Comparison of ENCODE assay signal across 10 cellular contexts in genomic region chr2:45771251-45771650, GRCh38.
A peak's percentile ranks its signal among the peaks of the same experiment; 100 is the strongest.
DNase-seq lines count a peak whose midpoint lies in the region; ATAC-seq and TF ChIP-seq lines count a peak whose summit lies in the region.
"Had no signal": no experiment of that assay in that cellular context is flagged by ENCODE, and none has a peak within 500 bp of the region (broad histone marks: within the 10 kb centered on the region; RNA-seq: fewer than 3 reads in every experiment).

No MANE protein-coding gene starts in this region.

- H3K27ac ChIP-seq in OCI-LY7 (ENCODE audit: low read depth, low read length, poor library complexity, severe bottlenecking): no peak overlapping the region
- H3K27ac ChIP-seq: C4-2B had no signal

- H3K4me1 Mint-ChIP-seq in brain: peaks cover 47% of the 10 kb centered on the region
- peaks cover 0 to 52% (median 13%) of the 10 kb centered on the region in 4 donors for H3K4me1 Mint-ChIP-seq in naive thymus-derived CD8-positive, alpha-beta T cell
- H3K4me1 Mint-ChIP-seq: activated CD4-positive, alpha-beta T cell treated with anti-CD3 and anti-CD28 coated beads, Interleukin-2, amount 10 ng/mL, durations not matched to agents 7 days and 5 days had no signal

- H3K9me2 ChIP-seq in OCI-LY7 (ENCODE audit: insufficient read depth, low read length): no peaks in the 10 kb centered on the region

- H3K36me3 Mint-ChIP-seq in brain: no peaks in the 10 kb centered on the region
- H3K36me3 Mint-ChIP-seq in naive thymus-derived CD8-positive, alpha-beta T cell: no peaks in the 10 kb centered on the region

- no peak overlapping the region for H3K4me3 ChIP-seq in OCI-LY7 (ENCODE audit: low read depth, low read length, poor library complexity, severe bottlenecking)

- intact Hi-C loops in OCI-LY7 (cut with micrococcal nuclease; ENCODE audit: unreplicated experiment): no loop called here

- H3K36me3 ChIP-seq in OCI-LY7 (ENCODE audit: insufficient read depth, low read length): no peaks in the 10 kb centered on the region

- peaks cover 7% of the 10 kb centered on the region for H3K27me3 Mint-ChIP-seq in brain
- no peaks in the 10 kb centered on the region for H3K27me3 Mint-ChIP-seq in naive thymus-derived CD8-positive, alpha-beta T cell
- H3K27me3 Mint-ChIP-seq: activated CD4-positive, alpha-beta T cell treated with anti-CD3 and anti-CD28 coated beads, Interleukin-2, amount 10 ng/mL, durations not matched to agents 7 days and 5 days had no signal

- BruUV-seq in OCI-LY7 (replicated peaks; lab: Mats Ljungman, UMichigan): no TSS peak

- peak overlapping the region in 4 of 5 experiments; percentile 38 to 78 (median 62) for H3K4me3 Mint-ChIP-seq in brain
- H3K4me3 Mint-ChIP-seq in naive thymus-derived CD8-positive, alpha-beta T cell: no peak overlapping the region
- H3K4me3 Mint-ChIP-seq: activated CD4-positive, alpha-beta T cell treated with anti-CD3 and anti-CD28 coated beads, Interleukin-2, amount 10 ng/mL, durations not matched to agents 7 days and 5 days had no signal

- H3K27ac Mint-ChIP-seq in brain: peak overlapping the region; percentile 28 to 95 (median 83)
- H3K27ac Mint-ChIP-seq in naive thymus-derived CD8-positive, alpha-beta T cell: peak overlapping the region in 1 of 10 donors; percentile 85
- H3K27ac Mint-ChIP-seq: activated CD4-positive, alpha-beta T cell treated with anti-CD3 and anti-CD28 coated beads, Interleukin-2, amount 10 ng/mL, durations not matched to agents 7 days and 5 days had no signal

- no peaks in the 10 kb centered on the region for H4K20me1 ChIP-seq in OCI-LY7 (ENCODE audit: insufficient read depth, low read length)

- H3K4me2 ChIP-seq in OCI-LY7 (ENCODE audit: low read length): no peak overlapping the region

- H3K9me3 Mint-ChIP-seq in brain: peaks cover 0 to 3% (median 0%) of the 10 kb centered on the region in 5 experiments
- H3K9me3 Mint-ChIP-seq in naive thymus-derived CD8-positive, alpha-beta T cell: no peaks in the 10 kb centered on the region
- H3K9me3 Mint-ChIP-seq: activated CD4-positive, alpha-beta T cell treated with anti-CD3 and anti-CD28 coated beads, Interleukin-2, amount 10 ng/mL, durations not matched to agents 7 days and 5 days had no signal

- no peak overlapping the region for H2AFZ ChIP-seq in OCI-LY7 (ENCODE audit: low read length)

- ATAC-seq in naive thymus-derived CD8-positive, alpha-beta T cell: no peak

- no peaks in the 10 kb centered on the region for H3K79me2 ChIP-seq in OCI-LY7 (ENCODE audit: insufficient read depth, low read depth, low read length)

- TF ChIP-seq CTCF in brain (conservative IDR thresholded peaks at IDR 0.05) (no peak), OCI-LY7 (conservative IDR thresholded peaks at IDR 0.05; ENCODE audit: low read length) (no peak)

- H3K4me1 ChIP-seq in OCI-LY7 (ENCODE audit: insufficient read depth, low read length, poor library complexity, severe bottlenecking): peaks cover 13% of the 10 kb centered on the region

- no peaks in the 10 kb centered on the region for H3K9me3 ChIP-seq in OCI-LY7 (ENCODE audit: low read length)

- DNase-seq in stimulated activated CD8-positive, alpha-beta memory T cell treated with anti-CD3 and anti-CD28 coated beads, Interleukin-12 subunit alpha, Interleukin-12 subunit beta, amount 100 ng/mL, for 4 hours (ENCODE audit: low read depth): peak; percentile 1
- no peak for DNase-seq in stimulated activated CD8-positive, alpha-beta memory T cell treated with anti-CD3 and anti-CD28 coated beads, Interleukin-4, amount 100 ng/mL, for 48 hours
- DNase-seq in lung microvascular endothelial cell (ENCODE audit: low read depth in 2 of 2) (peak; percentile 11 to 24), OCI-LY7 (ENCODE audit: low spot score) (no peak)
- DNase-seq in NK-92 treated with Interleukin-12 subunit alpha and Interleukin-12 subunit beta, amount 100 ng/mL, for 24 hours (lab: John Stamatoyannopoulos, UW): no peak
- no peak for DNase-seq in naive thymus-derived CD8-positive, alpha-beta T cell
- no peak for DNase-seq in activated naive CD4-positive, alpha-beta T cell (lab: John Stamatoyannopoulos, UW)
- DNase-seq: activated CD4-positive, alpha-beta T cell treated with anti-CD3 and anti-CD28 coated beads, Interleukin-2, amount 10 ng/mL, durations not matched to agents 7 days and 5 days had no signal

- POLR2A ChIA-PET in OCI-LY7 (lab: Charles Lee): interaction anchor here (0.7 to 0.8 kb wide), 2 partner anchors 9 to 29 kb away, joined by 3 to 4 read pairs; no protein-coding TSS in a partner anchor
- POLR2A ChIA-PET in naive thymus-derived CD8-positive, alpha-beta T cell (lab: Charles Lee): no interaction called here

- CTCF ChIA-PET in OCI-LY7 (lab: Charles Lee; ENCODE audit: unreplicated experiment): no interaction called here

Comparison
In these comparisons a context has a peak if more than half of its experiments do, and no peak if none do; other contexts are left out.
1. DNase-seq: peak in stimulated activated CD8-positive, alpha-beta memory T cell treated with anti-CD3 and anti-CD28 coated beads, Interleukin-12 subunit alpha, Interleukin-12 subunit beta, amount 100 ng/mL, for 4 hours (single experiment) and lung microvascular endothelial cell (2 of 2); none in stimulated activated CD8-positive, alpha-beta memory T cell treated with anti-CD3 and anti-CD28 coated beads, Interleukin-4, amount 100 ng/mL, for 48 hours (single experiment), OCI-LY7 (single experiment), NK-92 treated with Interleukin-12 subunit alpha and Interleukin-12 subunit beta, amount 100 ng/mL, for 24 hours (single experiment), naive thymus-derived CD8-positive, alpha-beta T cell (0 of 10) and activated naive CD4-positive, alpha-beta T cell (0 of 4).
2. H3K4me3 Mint-ChIP-seq: peak in brain (4 of 5); none in naive thymus-derived CD8-positive, alpha-beta T cell (0 of 10).